In genomic region chr9:114091711-114092110, GRCh38 we compare ENCODE assay signal across 34 cellular contexts. TPM values are rescaled to one million over a fixed set of nuclear protein-coding genes. Genes with fewer than 3 reads are reported as not detected.
"Had no signal": no experiment of that assay in that cellular context is flagged by ENCODE, and none has a peak within 500 bp of the region (broad histone marks: within the 10 kb centered on the region; RNA-seq: fewer than 3 reads in every experiment).

No MANE protein-coding gene starts in this region.

- H3K9me3 ChIP-seq: adrenal gland, body of pancreas, colonic mucosa, lower lobe of right lung, ovary, prostate gland, thyroid gland had no signal

- H3K4me1 ChIP-seq: adrenal gland, colonic mucosa, lower lobe of right lung, prostate gland, thyroid gland had no signal

- H3K27ac ChIP-seq: adrenal gland, body of pancreas, colonic mucosa, dorsolateral prefrontal cortex, lower lobe of right lung, ovary, prostate gland, thyroid gland had no signal

- H3K4me3 Mint-ChIP-seq: activated CD4-positive, alpha-beta memory T cell treated with anti-CD3 and anti-CD28 coated beads for 36 hours; activated CD4-positive, alpha-beta T cell treated with anti-CD3 and anti-CD28 coated beads, Interleukin-2, amount 10 ng/mL, durations not matched to agents 24 days and 14 days; activated naive CD4-positive, alpha-beta T cell treated with anti-CD3 and anti-CD28 coated beads for 36 hours; activated naive CD8-positive, alpha-beta T cell treated with anti-CD3 and anti-CD28 coated beads for 36 hours; effector memory CD8-positive, alpha-beta T cell; natural killer cell treated with Interleukin-12 subunit alpha and Interleukin-12 subunit beta and Interleukin-15 and Interleukin-18, amount 100 ng/mL, for 72 hours; stimulated activated memory B cell treated with anti-CD40 and anti-IgM and Interleukin-4, amounts not matched to agents 10 μg/mL and 1 μg/mL and 100 μg/mL, for 72 hours; stimulated activated naive CD8-positive, alpha-beta T cell treated with anti-CD3 and anti-CD28 coated beads, Interleukin-15, amount 100 ng/mL, for 72 hours had no signal

- H3K9me3 Mint-ChIP-seq: activated CD4-positive, alpha-beta memory T cell treated with anti-CD3 and anti-CD28 coated beads for 36 hours; activated CD4-positive, alpha-beta T cell treated with anti-CD3 and anti-CD28 coated beads, Interleukin-2, amount 10 ng/mL, durations not matched to agents 24 days and 14 days; activated naive CD4-positive, alpha-beta T cell treated with anti-CD3 and anti-CD28 coated beads for 36 hours; activated naive CD8-positive, alpha-beta T cell treated with anti-CD3 and anti-CD28 coated beads for 36 hours; activated T-helper 2 cell treated with anti-CD3 and anti-CD28 coated beads, Interferon-gamma antibody, Interleukin-2, Interleukin-4, amounts not matched to agents 10 μg/mL and 5 μg/mL and 100 μg/mL, durations not matched to agents 14 hours and 24 hours and 36 hours; effector memory CD8-positive, alpha-beta T cell; natural killer cell treated with Interleukin-12 subunit alpha and Interleukin-12 subunit beta and Interleukin-15 and Interleukin-18, amount 100 ng/mL, for 72 hours; stimulated activated memory B cell treated with anti-CD40 and anti-IgM and Interleukin-4, amounts not matched to agents 10 μg/mL and 1 μg/mL and 100 μg/mL, for 72 hours; stimulated activated naive CD8-positive, alpha-beta T cell treated with anti-CD3 and anti-CD28 coated beads, Interleukin-15, amount 100 ng/mL, for 72 hours had no signal

- H3K4me3 ChIP-seq: adrenal gland, body of pancreas, colonic mucosa, dorsolateral prefrontal cortex, lower lobe of right lung, ovary, prostate gland, thyroid gland had no signal

- H3K36me3 Mint-ChIP-seq: activated CD4-positive, alpha-beta memory T cell treated with anti-CD3 and anti-CD28 coated beads for 36 hours; activated naive CD8-positive, alpha-beta T cell treated with anti-CD3 and anti-CD28 coated beads for 36 hours; natural killer cell treated with Interleukin-12 subunit alpha and Interleukin-12 subunit beta and Interleukin-15 and Interleukin-18, amount 100 ng/mL, for 72 hours; stimulated activated memory B cell treated with anti-CD40 and anti-IgM and Interleukin-4, amounts not matched to agents 10 μg/mL and 1 μg/mL and 100 μg/mL, for 72 hours had no signal

- H3K4me1 Mint-ChIP-seq: activated CD4-positive, alpha-beta T cell treated with anti-CD3 and anti-CD28 coated beads, Interleukin-2, amount 10 ng/mL, durations not matched to agents 24 days and 14 days had no signal

- H3K27ac Mint-ChIP-seq: activated CD4-positive, alpha-beta memory T cell treated with anti-CD3 and anti-CD28 coated beads for 36 hours; activated CD4-positive, alpha-beta T cell treated with anti-CD3 and anti-CD28 coated beads, Interleukin-2, amount 10 ng/mL, durations not matched to agents 24 days and 14 days; activated naive CD4-positive, alpha-beta T cell treated with anti-CD3 and anti-CD28 coated beads for 36 hours; activated naive CD8-positive, alpha-beta T cell treated with anti-CD3 and anti-CD28 coated beads for 36 hours; activated T-helper 2 cell treated with anti-CD3 and anti-CD28 coated beads, Interferon-gamma antibody, Interleukin-2, Interleukin-4, amounts not matched to agents 10 μg/mL and 5 μg/mL and 100 μg/mL, durations not matched to agents 14 hours and 24 hours and 36 hours; effector memory CD8-positive, alpha-beta T cell; natural killer cell treated with Interleukin-12 subunit alpha and Interleukin-12 subunit beta and Interleukin-15 and Interleukin-18, amount 100 ng/mL, for 72 hours; stimulated activated memory B cell treated with anti-CD40 and anti-IgM and Interleukin-4, amounts not matched to agents 10 μg/mL and 1 μg/mL and 100 μg/mL, for 72 hours had no signal

- H3K27me3 ChIP-seq: adrenal gland, body of pancreas, colonic mucosa, ovary, thyroid gland had no signal

- H3K36me3 ChIP-seq: adrenal gland, colonic mucosa, lower lobe of right lung, ovary, prostate gland had no signal

- DNase-seq: activated CD4-positive, alpha-beta memory T cell treated with anti-CD3 and anti-CD28 coated beads for 36 hours; activated CD4-positive, alpha-beta T cell treated with anti-CD3 and anti-CD28 coated beads, Interleukin-2, amount 10 ng/mL, durations not matched to agents 24 days and 14 days; activated CD4-positive, CD25-positive, alpha-beta regulatory T cell treated with anti-CD3 and anti-CD28 coated beads, Interleukin-2, amount 50 U/mL, for 72 hours; activated naive CD4-positive, alpha-beta T cell treated with anti-CD3 and anti-CD28 coated beads for 36 hours; activated naive CD8-positive, alpha-beta T cell treated with anti-CD3 and anti-CD28 coated beads for 36 hours; aorta; colonic mucosa; dorsolateral prefrontal cortex; effector memory CD8-positive, alpha-beta T cell; hippocampal formation; lower lobe of right lung; mesenchymal stem cell; ovary; retina; small intestine; stimulated activated CD4-positive, alpha-beta T cell treated with anti-CD3 and anti-CD28 coated beads, Interleukin-1b, Interleukin-23, amount 100 ng/mL, for 48 hours; stimulated activated CD4-positive, alpha-beta T cell treated with anti-CD3 and anti-CD28 coated beads, Interleukin-4, amount 100 ng/mL, for 4 hours; stimulated activated CD8-positive, alpha-beta memory T cell treated with anti-CD3 and anti-CD28 coated beads, Interleukin-4, amount 100 ng/mL, for 48 hours; stimulated activated naive CD8-positive, alpha-beta T cell treated with anti-CD3 and anti-CD28 coated beads, Interleukin-15, amount 100 ng/mL, for 72 hours; substantia nigra; T-helper 2 cell; thyroid gland had no signal

RNA-seq across cellular contexts. Expression of gene KIF12, which starts 7.4 kb away (rescaled TPM):
- total RNA-seq: activated CD4-positive, alpha-beta memory T cell treated with anti-CD3 and anti-CD28 coated beads for 36 hours; activated CD4-positive, alpha-beta T cell treated with anti-CD3 and anti-CD28 coated beads, Interleukin-2, amount 10 ng/mL, durations not matched to agents 24 days and 14 days; activated naive CD4-positive, alpha-beta T cell treated with anti-CD3 and anti-CD28 coated beads for 36 hours; activated naive CD8-positive, alpha-beta T cell treated with anti-CD3 and anti-CD28 coated beads for 36 hours; activated T-helper 2 cell treated with anti-CD3 and anti-CD28 coated beads, Interferon-gamma antibody, Interleukin-2, Interleukin-4, amounts not matched to agents 10 μg/mL and 5 μg/mL and 100 μg/mL, durations not matched to agents 14 hours and 24 hours and 36 hours; aorta; fibroblast of lung; fibroblast of villous mesenchyme; mononuclear cell; natural killer cell treated with Interleukin-12 subunit alpha and Interleukin-12 subunit beta and Interleukin-15 and Interleukin-18, amount 100 ng/mL, for 72 hours had no signal

RNA-seq across cellular contexts. Expression of gene AMBP, which starts 13.6 kb away (rescaled TPM):
- total RNA-seq: activated CD4-positive, alpha-beta memory T cell treated with anti-CD3 and anti-CD28 coated beads for 36 hours; activated CD4-positive, alpha-beta T cell treated with anti-CD3 and anti-CD28 coated beads, Interleukin-2, amount 10 ng/mL, durations not matched to agents 24 days and 14 days; activated naive CD4-positive, alpha-beta T cell treated with anti-CD3 and anti-CD28 coated beads for 36 hours; activated naive CD8-positive, alpha-beta T cell treated with anti-CD3 and anti-CD28 coated beads for 36 hours; activated T-helper 2 cell treated with anti-CD3 and anti-CD28 coated beads, Interferon-gamma antibody, Interleukin-2, Interleukin-4, amounts not matched to agents 10 μg/mL and 5 μg/mL and 100 μg/mL, durations not matched to agents 14 hours and 24 hours and 36 hours; aorta; endothelial cell of umbilical vein; fibroblast of villous mesenchyme; kidney epithelial cell; mononuclear cell; natural killer cell treated with Interleukin-12 subunit alpha and Interleukin-12 subunit beta and Interleukin-15 and Interleukin-18, amount 100 ng/mL, for 72 hours; sciatic nerve had no signal
